In the genomic region with DNA sequence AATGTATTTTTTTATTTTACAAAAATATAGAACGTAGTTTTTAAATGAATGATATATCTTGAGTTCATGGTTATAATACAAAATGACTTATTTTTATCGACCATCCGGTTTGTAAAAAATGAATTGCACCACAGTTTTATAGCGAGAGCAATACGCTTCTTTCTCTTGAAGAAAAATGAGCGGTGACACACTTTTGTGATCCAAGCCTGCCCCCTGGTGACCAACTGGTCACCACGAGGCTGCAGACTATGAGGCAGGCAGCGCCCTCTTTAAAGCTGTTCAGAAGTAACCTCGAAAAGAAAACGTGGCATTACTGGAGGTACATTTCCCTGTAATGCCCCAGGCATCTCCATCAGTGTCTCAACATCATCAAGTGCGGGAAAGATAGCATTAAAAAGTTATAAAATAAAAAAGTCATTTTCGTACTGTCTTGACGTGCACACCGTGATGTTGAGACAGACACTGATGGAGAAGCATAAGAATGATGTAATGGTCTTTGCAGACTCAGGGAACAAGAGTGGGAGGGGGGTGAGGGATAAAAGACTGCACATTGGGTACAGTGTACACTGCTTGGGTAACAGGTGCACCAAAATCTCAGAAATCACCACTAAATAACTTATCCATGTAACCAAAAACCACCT, we compare ENCODE assay signal across 8 cellular contexts.
DNase-seq lines count a peak whose midpoint lies in the region; ATAC-seq and TF ChIP-seq lines count a peak whose summit lies in the region.

No MANE protein-coding gene starts in this region.

- H3K79me2 ChIP-seq in PC-3 (ENCODE audit: low read length), result no peaks in the 10 kb centered on the region

- peaks cover 3% of the 10 kb centered on the region for H3K9me3 Mint-ChIP-seq in neural crest cell

- no peak for TF ChIP-seq POLR2A in testis (IDR thresholded peaks at IDR 0.05)

- ATAC-seq in PC-3, result peak; percentile 97
- no peak for ATAC-seq in HG03520 (IDR thresholded peaks at IDR 0.05; ENCODE audit: unreplicated experiment)

- H3K36me3 ChIP-seq in PC-3 (ENCODE audit: low read depth, low read length), result no peaks in the 10 kb centered on the region
- H3K36me3 ChIP-seq in testis (ENCODE audit: low read depth, missing control alignments), result no peaks in the 10 kb centered on the region

- DNase-seq in GM10266 (ENCODE audit: extremely low spot score) (peak; percentile 36), HuH-7.5 (ENCODE audit: low spot score) (peak; percentile 4), PC-3 (peak; percentile 87), activated T-helper 1 cell treated with Interleukin-2 at 50 U/mL for 16 hours (ENCODE audit: low read depth) (peak; percentile 4), fibroblast of pulmonary artery (ENCODE audit: low read depth) (peak; percentile 91), neural crest cell (ENCODE audit: low read depth, low spot score) (peak; percentile 84), testis (peak; percentile 90)

- no peak overlapping the region for H3K27ac Mint-ChIP-seq in neural crest cell (ENCODE audit: unreplicated experiment)

- CTCF ChIA-PET in PC-3 (lab: Charles Lee), result interaction anchor here (0.5 to 2.0 kb wide), 10 partner anchors 58 to 1915 kb away, joined by 3 to 9 read pairs (median 3); no protein-coding TSS in a partner anchor

- H3K27me3 ChIP-seq in PC-3 (ENCODE audit: low read length) (no peaks in the 10 kb centered on the region), testis (no peaks in the 10 kb centered on the region)

- no peaks in the 10 kb centered on the region for H3K9me2 ChIP-seq in PC-3 (replicated peaks; ENCODE audit: low read length)

- 23% methylated on average over 14 of the region's 14 CpGs for WGBS in testis, 2 donors

- H3K9me3 ChIP-seq in PC-3 (ENCODE audit: low read length) (no peaks in the 10 kb centered on the region), testis (no peaks in the 10 kb centered on the region)

- no peaks in the 10 kb centered on the region for H3K27me3 Mint-ChIP-seq in neural crest cell (ENCODE audit: low read depth)

- H3K4me1 ChIP-seq in PC-3 (ENCODE audit: insufficient read depth, low read length) (no peaks in the 10 kb centered on the region), testis (no peaks in the 10 kb centered on the region)

- POLR2A ChIA-PET in PC-3 (lab: Charles Lee; ENCODE audit: unreplicated experiment), result no interaction called here

- TF ChIP-seq CTCF in GM10266 (IDR thresholded peaks at IDR 0.05; ENCODE audit: control insufficient read depth, insufficient read depth, low read depth, missing control alignments) (peak; percentile 62), PC-3 (conservative IDR thresholded peaks at IDR 0.05; ENCODE audit: low read depth, low read length) (peak; percentile 96), fibroblast of pulmonary artery (IDR thresholded peaks at IDR 0.05; ENCODE audit: low read length, missing control alignments) (peak; percentile 83), neural crest cell (conservative IDR thresholded peaks at IDR 0.05) (peak; percentile 97), testis (IDR thresholded peaks at IDR 0.05) (peak; percentile 81 to 85 (median 83))

- no peaks in the 10 kb centered on the region for H3K36me3 Mint-ChIP-seq in neural crest cell (ENCODE audit: low read depth)

- H3F3A ChIP-seq in PC-3 (ENCODE audit: low read length, unreplicated experiment), result no peaks in the 10 kb centered on the region

- H4K20me1 ChIP-seq in PC-3 (ENCODE audit: low read length), result no peaks in the 10 kb centered on the region

- no peak overlapping the region for H2AFZ ChIP-seq in PC-3 (ENCODE audit: low read length)

- intact Hi-C loops in PC-3 (cut with micrococcal nuclease) (loop anchor here (1.0 to 5.0 kb wide), 7 partner anchors 120 to 1044 kb away; no protein-coding TSS in a partner anchor), testis (cut with DNase I; ENCODE audit: low total_unique reads) (loop anchor here (5.0 kb wide), 1 partner anchor 854 kb away; a partner anchor contains a TSS)

- H3K4me3 ChIP-seq in PC-3 (ENCODE audit: low read length) (no peak overlapping the region), fibroblast of pulmonary artery (replicated peaks; ENCODE audit: low read depth, low read length) (no peak overlapping the region), testis (no peak overlapping the region)

- peak overlapping the region; percentile 31; the same call in 1 of the 2 replicates for H3K4me2 ChIP-seq in PC-3 (ENCODE audit: low read length)

- H3K4me3 Mint-ChIP-seq in neural crest cell, result no peak overlapping the region

- H3K27ac ChIP-seq in PC-3 (ENCODE audit: low read length) (no peak overlapping the region), testis (no peak overlapping the region)

- H3K9ac ChIP-seq in PC-3 (ENCODE audit: low read length), result no peak overlapping the region

- peaks cover 5% of the 10 kb centered on the region for H3K4me1 Mint-ChIP-seq in neural crest cell

- no TSS peak for BruUV-seq in PC-3 (replicated peaks; lab: Mats Ljungman, UMichigan)

Comparison
In these comparisons a context has a peak if more than half of its experiments do, and no peak if none do; other contexts are left out.
1. DNase-seq: peak in every context shown above with its lines; median percentile 91 in fibroblast of pulmonary artery; 90 in testis; 87 in PC-3; 84 in neural crest cell; 36 in GM10266; 4 in HuH-7.5; 4 in activated T-helper 1 cell treated with Interleukin-2 at 50 U/mL for 16 hours.